ENCODE assay signal across 8 cellular contexts in the genomic region with DNA sequence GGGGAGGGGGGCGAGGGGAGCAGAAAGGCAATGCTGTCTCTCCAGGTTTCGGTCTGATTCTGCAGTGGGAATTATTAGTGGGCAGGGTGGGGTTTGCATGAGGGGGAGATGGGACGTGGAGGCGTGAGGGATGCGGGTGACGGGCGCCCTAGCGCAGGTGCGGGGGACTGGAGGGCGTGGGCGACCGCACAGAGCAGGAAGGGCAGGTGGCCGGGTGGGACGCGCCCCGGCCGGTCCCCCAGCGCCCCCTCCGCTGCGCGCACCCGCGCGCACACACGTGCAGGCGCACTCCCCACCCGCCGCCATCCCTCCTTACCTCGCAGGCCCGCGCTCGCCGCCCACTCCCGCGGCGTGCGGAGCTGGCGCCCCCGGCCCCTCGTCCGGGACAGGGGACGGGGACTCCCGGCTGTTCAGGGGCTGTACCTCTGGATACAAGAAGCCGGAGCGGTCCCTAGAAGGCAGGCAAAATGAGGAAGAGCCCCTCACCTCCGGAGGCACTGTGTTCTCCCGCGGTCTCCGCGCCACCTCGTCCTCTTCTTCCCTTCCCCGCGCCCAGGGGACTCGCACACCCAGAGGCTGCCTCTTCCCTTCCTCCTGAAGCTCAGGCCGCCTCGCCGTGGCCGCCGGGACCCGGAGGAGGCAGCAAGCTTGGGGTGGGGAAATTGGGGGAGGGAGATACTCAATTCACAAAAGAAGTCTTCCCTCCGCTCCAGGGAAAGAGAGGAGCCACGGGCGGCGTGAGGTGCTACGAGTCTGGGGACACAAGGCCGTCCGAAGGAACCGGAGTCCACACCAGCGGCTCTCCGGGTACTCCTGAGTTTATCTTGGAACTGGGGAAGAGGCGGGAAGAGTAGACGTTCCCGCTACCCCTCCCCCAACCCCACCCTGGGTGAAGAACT. TPM values are rescaled to one million over a fixed set of nuclear protein-coding genes. Genes with fewer than 3 reads are reported as not detected.
A peak's percentile ranks its signal among the peaks of the same experiment; 100 is the strongest.
DNase-seq lines count a peak whose midpoint lies in the region; ATAC-seq and TF ChIP-seq lines count a peak whose summit lies in the region.

No MANE protein-coding gene starts in this region.

- ATAC-seq in GM18907 (IDR thresholded peaks at IDR 0.05; ENCODE audit: unreplicated experiment) (no peak), HG02973 (IDR thresholded peaks at IDR 0.05; ENCODE audit: unreplicated experiment) (no peak)

- H2AFZ ChIP-seq in neural cell (ENCODE audit: low read depth, low read length) = peak overlapping the region; percentile 73

- peak overlapping the region; percentile 59 for H3K4me2 ChIP-seq in neural cell (ENCODE audit: low read length)

- no peaks in the 10 kb centered on the region for H3K9me2 ChIP-seq in neural cell (ENCODE audit: insufficient read depth, low read length)

- H3K36me3 Mint-ChIP-seq in Calu3 (ENCODE audit: insufficient read depth, unreplicated experiment) = peaks cover 4% of the 10 kb centered on the region

- H4K20me1 ChIP-seq in neural cell (ENCODE audit: insufficient read depth) = no peaks in the 10 kb centered on the region

- H3K4me1 Mint-ChIP-seq in Calu3 (ENCODE audit: low read depth, unreplicated experiment) = peaks cover 8% of the 10 kb centered on the region

- H3K9ac ChIP-seq in duodenal mucosa (ENCODE audit: low read depth in 1 of 2, low read length in 2 of 2) (no peak overlapping the region), neural cell (ENCODE audit: low read length) (peak overlapping the region; percentile 90)

- peak overlapping the region; percentile 50 for H3K4me3 Mint-ChIP-seq in Calu3 (ENCODE audit: low read depth, unreplicated experiment)

- peak overlapping the region; percentile 52 for H3K4me3 ChIP-seq in Jurkat, Clone E6-1 (ENCODE audit: low read length)
- H3K4me3 ChIP-seq in duodenal mucosa (ENCODE audit: low read depth in 1 of 2, low read length in 2 of 2) (peak overlapping the region; percentile 60 to 70), neural cell (ENCODE audit: low read length) (peak overlapping the region; percentile 76)

- peaks cover 9 to 21% of the 10 kb centered on the region in 2 donors for H3K4me1 ChIP-seq in duodenal mucosa (ENCODE audit: control insufficient read depth in 1 of 2, insufficient read depth in 2 of 2, low read length in 2 of 2)

- DNase-seq in Calu3 (peak; percentile 18), CD1c-positive myeloid dendritic cell (ENCODE audit: extremely low spot score) (no peak)
- DNase-seq in Jurkat, Clone E6-1 (ENCODE audit: low read depth, low spot score) = no peak
- no peak for DNase-seq in activated CD4-positive, alpha-beta T cell treated with anti-CD3 and anti-CD28 coated beads, Interleukin-2, amount 50 U/mL, for 1 hour

- H3K9me3 Mint-ChIP-seq in Calu3 (ENCODE audit: low read depth, unreplicated experiment) = peaks cover 3% of the 10 kb centered on the region

- no peak overlapping the region for H3K27ac Mint-ChIP-seq in Calu3 (ENCODE audit: unreplicated experiment)

- peak; percentile 44 for TF ChIP-seq RAD21 in neural cell (conservative IDR thresholded peaks at IDR 0.05)

- intact Hi-C loops in Calu3 (cut with micrococcal nuclease; ENCODE audit: unreplicated experiment) = loop anchor here (10.0 kb wide), 1 partner anchor 1033 kb away; no protein-coding TSS in a partner anchor

- no peak for TF ChIP-seq EP300 in neural cell (conservative IDR thresholded peaks at IDR 0.05; ENCODE audit: poor library complexity, severe bottlenecking)

- H3K36me3 ChIP-seq in duodenal mucosa (ENCODE audit: control insufficient read depth in 1 of 2, insufficient read depth in 2 of 2, low read length in 2 of 2) = no peaks in the 10 kb centered on the region
- no peaks in the 10 kb centered on the region for H3K36me3 ChIP-seq in neural cell (ENCODE audit: insufficient read depth, low read length)

- H3K9me3 ChIP-seq in duodenal mucosa (ENCODE audit: control insufficient read depth in 1 of 2, low read length in 2 of 2) (no peaks in the 10 kb centered on the region), neural cell (ENCODE audit: low read length) (no peaks in the 10 kb centered on the region)

- H3K27me3 ChIP-seq in duodenal mucosa (ENCODE audit: control insufficient read depth in 1 of 2, insufficient read depth in 2 of 2, low read length in 2 of 2) (peaks cover 8 to 34% of the 10 kb centered on the region in 2 donors), neural cell (ENCODE audit: insufficient read depth, low read depth, low read length) (peaks cover 18% of the 10 kb centered on the region)

- no peak overlapping the region for H3K27ac ChIP-seq in duodenal mucosa (ENCODE audit: low read depth, low read length)
- peak overlapping the region; percentile 90 for H3K27ac ChIP-seq in neural cell (ENCODE audit: low read length)

- TF ChIP-seq CTCF in Calu3 (IDR thresholded peaks at IDR 0.05; ENCODE audit: unreplicated experiment) (no peak), neural cell (IDR thresholded peaks at IDR 0.05; ENCODE audit: poor library complexity, severe bottlenecking) (no peak)

- H3K79me2 ChIP-seq in neural cell (replicated peaks; ENCODE audit: insufficient read depth, low read length) = peaks cover 25% of the 10 kb centered on the region

- peaks cover 52% of the 10 kb centered on the region for H3K27me3 Mint-ChIP-seq in Calu3 (ENCODE audit: unreplicated experiment)

- CTCF ChIA-PET in Calu3 (lab: Charles Lee) = interaction anchor here (0.6 to 0.7 kb wide), 2 partner anchors 65 to 711 kb away, joined by 3 read pairs; no protein-coding TSS in a partner anchor

- peaks cover 3% of the 10 kb centered on the region for H3F3A ChIP-seq in neural cell (ENCODE audit: insufficient read depth, low read length, poor library complexity, severe bottlenecking)

- no TSS peak for BruUV-seq in Calu3 (replicated peaks; lab: Mats Ljungman, UMichigan)

TF ChIP-seq in neural cell, 6 proteins besides CTCF, POLR2A, EP300 and RAD21:
- TF ChIP-seq EZH2 (IDR thresholded peaks at IDR 0.05; ENCODE audit: borderline replicate concordance, insufficient read depth, low read length, poor library complexity, severe bottlenecking) (no peak), MXI1 (conservative IDR thresholded peaks at IDR 0.05; ENCODE audit: poor library complexity, severe bottlenecking) (peak; percentile 87), POLR2AphosphoS5 (IDR thresholded peaks at IDR 0.05) (peak; percentile 43), REST (IDR thresholded peaks at IDR 0.05; ENCODE audit: borderline replicate concordance) (no peak), SMC3 (conservative IDR thresholded peaks at IDR 0.05; ENCODE audit: poor library complexity) (peak; percentile 55), TAF1 (IDR thresholded peaks at IDR 0.05; ENCODE audit: low read depth) (no peak)

RNA-seq across cellular contexts. Expression of gene GABRB2, which starts 1.3 kb away (rescaled TPM):
- total RNA-seq in Calu3 (2022) = not detected in 2 replicates
- polyA plus RNA-seq in Jurkat, Clone E6-1 (2012; ENCODE audit: insufficient read depth, insufficient read length) = 4.5 TPM
- 101 and 106 TPM in 2 replicates for polyA plus RNA-seq in neural cell
- polyA minus RNA-seq in neural cell = 291 and 342 TPM in 2 replicates
